ENCODE assay signal across 8 cellular contexts in the genomic region with DNA sequence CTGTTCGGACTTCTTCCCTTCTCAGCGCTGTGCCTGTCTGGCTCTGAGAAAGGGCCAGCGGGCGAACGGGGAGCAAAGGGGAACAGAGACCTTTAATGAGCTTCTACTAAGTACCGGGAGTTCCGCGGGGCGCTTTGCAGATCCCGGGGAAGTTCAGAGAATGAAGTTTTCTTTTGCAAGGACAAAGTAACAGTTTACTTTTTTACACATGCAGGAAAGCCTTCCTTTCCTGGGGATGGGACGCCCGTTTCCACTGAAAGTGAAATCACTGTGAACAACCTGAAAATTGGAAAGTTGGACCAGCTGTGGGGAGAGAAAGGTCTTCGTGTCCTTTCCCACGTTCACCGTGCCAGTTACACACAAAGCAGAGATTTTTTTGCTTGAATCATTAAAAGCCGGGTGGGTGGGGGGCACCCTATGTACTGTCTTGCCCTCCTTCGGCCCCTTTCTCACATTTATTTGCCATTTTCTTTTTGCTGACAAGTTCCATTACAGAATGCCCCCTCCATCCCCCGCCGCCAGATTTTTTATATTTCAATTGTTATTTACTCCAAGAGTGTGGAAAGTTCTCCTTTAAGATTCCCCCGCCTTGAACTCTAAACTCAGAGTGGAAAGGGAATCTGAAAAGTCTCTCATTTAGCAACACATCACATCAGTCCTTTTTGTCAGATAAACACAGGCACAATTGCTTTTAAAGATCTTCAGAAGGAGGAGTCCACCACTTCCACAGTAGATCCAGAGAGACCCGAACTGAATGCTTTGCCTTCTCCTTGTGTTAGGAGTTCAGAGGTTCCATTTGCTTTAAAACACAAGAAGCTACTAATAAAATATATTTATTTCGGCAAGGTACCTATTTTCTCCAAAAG. TPM values are rescaled to one million over a fixed set of nuclear protein-coding genes. Genes with fewer than 3 reads are reported as not detected.
DNase-seq lines count a peak whose midpoint lies in the region; ATAC-seq lines count a peak whose summit lies in the region.

No MANE protein-coding gene starts in this region.

- no peaks in the 10 kb centered on the region for H3K36me3 Mint-ChIP-seq in stimulated activated naive CD8-positive, alpha-beta T cell treated with anti-CD3 and anti-CD28 coated beads, Interleukin-15, Interleukin-2, amounts not matched to agents 100 ng/mL and 50 ng/mL, for 24 hours (ENCODE audit: low read depth)

- H3K4me1 Mint-ChIP-seq in stimulated activated naive CD8-positive, alpha-beta T cell treated with anti-CD3 and anti-CD28 coated beads, Interleukin-15, Interleukin-2, amounts not matched to agents 100 ng/mL and 50 ng/mL, for 24 hours (ENCODE audit: low read depth), result peaks cover 18% of the 10 kb centered on the region

- peak overlapping the region; percentile 66 for H3K27ac ChIP-seq in iPS-20b (ENCODE audit: low read length)

- peaks cover 13% of the 10 kb centered on the region; the same call in 1 of the 2 replicates for H3K36me3 ChIP-seq in iPS-20b (ENCODE audit: insufficient read depth, low read depth, low read length)

- H3K27me3 ChIP-seq in iPS-20b (ENCODE audit: insufficient read depth, low read length), result peaks cover 9% of the 10 kb centered on the region; the same call in 1 of the 2 replicates

- H3K9me3 Mint-ChIP-seq in stimulated activated naive CD8-positive, alpha-beta T cell treated with anti-CD3 and anti-CD28 coated beads, Interleukin-15, Interleukin-2, amounts not matched to agents 100 ng/mL and 50 ng/mL, for 24 hours, result no peaks in the 10 kb centered on the region

- ATAC-seq in GM18511 (IDR thresholded peaks at IDR 0.05; ENCODE audit: unreplicated experiment) (peak; percentile 38), HG03175 (IDR thresholded peaks at IDR 0.05; ENCODE audit: unreplicated experiment) (peak; percentile 20)

- peak overlapping the region; percentile 78 for H3K4me3 Mint-ChIP-seq in stimulated activated naive CD8-positive, alpha-beta T cell treated with anti-CD3 and anti-CD28 coated beads, Interleukin-15, Interleukin-2, amounts not matched to agents 100 ng/mL and 50 ng/mL, for 24 hours

- H3K4me1 ChIP-seq in iPS-20b (ENCODE audit: insufficient read depth, low read length), result peaks cover 6% of the 10 kb centered on the region; the same call in 1 of the 2 replicates

- H3K4me3 ChIP-seq in iPS-20b (ENCODE audit: low read length), result peak overlapping the region; percentile 93

- H3K27ac Mint-ChIP-seq in stimulated activated naive CD8-positive, alpha-beta T cell treated with anti-CD3 and anti-CD28 coated beads, Interleukin-15, Interleukin-2, amounts not matched to agents 100 ng/mL and 50 ng/mL, for 24 hours, result no peak overlapping the region

- H3K9ac ChIP-seq in iPS-20b (ENCODE audit: low read depth, low read length), result peak overlapping the region; percentile 95

- no peaks in the 10 kb centered on the region for H3K9me3 ChIP-seq in iPS-20b (ENCODE audit: insufficient read depth, low read depth, low read length)

- peak; percentile 48 for DNase-seq in amniotic epithelial cell (ENCODE audit: low read depth)
- DNase-seq in iPS-NIHi11 (ENCODE audit: low spot score), result no peak
- DNase-seq in occipital lobe (lab: John Stamatoyannopoulos, UW), result no peak
- no peak for DNase-seq in cerebellar cortex (ENCODE audit: low spot score)

- H3K27me3 Mint-ChIP-seq in stimulated activated naive CD8-positive, alpha-beta T cell treated with anti-CD3 and anti-CD28 coated beads, Interleukin-15, Interleukin-2, amounts not matched to agents 100 ng/mL and 50 ng/mL, for 24 hours, result peaks cover 78% of the 10 kb centered on the region

RNA-seq across cellular contexts. Expression of a gene that starts 1.1 kb away (rescaled TPM):
- total RNA-seq in occipital lobe, result 85.5 TPM
